In genomic region chr2:219475697-219476604, GRCh38 we compare ENCODE assay signal across 8 cellular contexts. TPM values are rescaled to one million over a fixed set of nuclear protein-coding genes. Genes with fewer than 3 reads are reported as not detected.
DNase-seq lines count a peak whose midpoint lies in the region; ATAC-seq and TF ChIP-seq lines count a peak whose summit lies in the region.

No MANE protein-coding gene starts in this region.

- DNase-seq in SJCRH30 (peak; percentile 64 to 76), right atrium auricular region (ENCODE audit: low spot score) (peak; percentile 72), renal cortical epithelial cell (ENCODE audit: low read depth) (peak; percentile 27)
- peak; percentile 77 for DNase-seq in activated naive CD8-positive, alpha-beta T cell treated with anti-CD3 and anti-CD28 coated beads, Interleukin-2, amount 10 ng/mL, durations not matched to agents 7 days and 5 days

- H3K27ac ChIP-seq in SJCRH30 (no peak overlapping the region), right atrium auricular region (peak overlapping the region; percentile 70 to 75)

- peak; percentile 74 for ATAC-seq in HG03280 (IDR thresholded peaks at IDR 0.05; ENCODE audit: unreplicated experiment)
- ATAC-seq in activated naive CD8-positive, alpha-beta T cell treated with anti-CD3 and anti-CD28 coated beads, Interleukin-2, amount 10 ng/mL, durations not matched to agents 7 days and 5 days (ENCODE audit: low read depth) = peak; percentile 67
- no peak for ATAC-seq in GM18867 (IDR thresholded peaks at IDR 0.05; ENCODE audit: unreplicated experiment)
- ATAC-seq in HG03095 (IDR thresholded peaks at IDR 0.05; ENCODE audit: unreplicated experiment) = no peak

- H3K36me3 Mint-ChIP-seq in activated naive CD8-positive, alpha-beta T cell treated with anti-CD3 and anti-CD28 coated beads, Interleukin-2, amount 10 ng/mL, durations not matched to agents 7 days and 5 days = no peaks in the 10 kb centered on the region

- H3K9me3 Mint-ChIP-seq in activated naive CD8-positive, alpha-beta T cell treated with anti-CD3 and anti-CD28 coated beads, Interleukin-2, amount 10 ng/mL, durations not matched to agents 7 days and 5 days = no peaks in the 10 kb centered on the region

- no peaks in the 10 kb centered on the region for H3K9me3 ChIP-seq in ES-I3 (ENCODE audit: control insufficient read depth, insufficient read depth, low read length)
- no peaks in the 10 kb centered on the region for H3K9me3 ChIP-seq in SJCRH30 (replicated peaks)
- H3K9me3 ChIP-seq in right atrium auricular region = no peaks in the 10 kb centered on the region

- peak overlapping the region; percentile 60 for H3K9ac ChIP-seq in ES-I3 (ENCODE audit: low read depth, low read length)

- H3K4me1 ChIP-seq in ES-I3 (ENCODE audit: insufficient read depth, low read length) (peaks cover 13% of the 10 kb centered on the region), SJCRH30 (no peaks in the 10 kb centered on the region), right atrium auricular region (peaks cover 0 to 48% of the 10 kb centered on the region in 2 donors)

- no peaks in the 10 kb centered on the region for H3K36me3 ChIP-seq in ES-I3 (ENCODE audit: insufficient read depth, low read length)
- H3K36me3 ChIP-seq in SJCRH30 = no peaks in the 10 kb centered on the region
- peaks cover 57% of the 10 kb centered on the region for H3K36me3 ChIP-seq in right atrium auricular region

- peak; percentile 89 to 94 for TF ChIP-seq CTCF in right atrium auricular region (IDR thresholded peaks at IDR 0.05)

- no peak overlapping the region for H3K27ac Mint-ChIP-seq in activated naive CD8-positive, alpha-beta T cell treated with anti-CD3 and anti-CD28 coated beads, Interleukin-2, amount 10 ng/mL, durations not matched to agents 7 days and 5 days

- no peaks in the 10 kb centered on the region for H3K27me3 ChIP-seq in SJCRH30
- H3K27me3 ChIP-seq in right atrium auricular region = no peaks in the 10 kb centered on the region

- H3K4me3 ChIP-seq in SJCRH30 (no peak overlapping the region), right atrium auricular region (no peak overlapping the region)

- H3K4me1 Mint-ChIP-seq in activated naive CD8-positive, alpha-beta T cell treated with anti-CD3 and anti-CD28 coated beads, Interleukin-2, amount 10 ng/mL, durations not matched to agents 7 days and 5 days = peaks cover 2% of the 10 kb centered on the region

- H3K27me3 Mint-ChIP-seq in activated naive CD8-positive, alpha-beta T cell treated with anti-CD3 and anti-CD28 coated beads, Interleukin-2, amount 10 ng/mL, durations not matched to agents 7 days and 5 days = no peaks in the 10 kb centered on the region

- H3K4me3 Mint-ChIP-seq in activated naive CD8-positive, alpha-beta T cell treated with anti-CD3 and anti-CD28 coated beads, Interleukin-2, amount 10 ng/mL, durations not matched to agents 7 days and 5 days = no peak overlapping the region

- POLR2A ChIA-PET in activated naive CD8-positive, alpha-beta T cell treated with anti-CD3 and anti-CD28 coated beads, Interleukin-2, amount 10 ng/mL, durations not matched to agents 7 days and 5 days (lab: Charles Lee) = no interaction called here

RNA-seq across cellular contexts. Expression of gene GMPPA, which starts 22.7 kb away (rescaled TPM):
- 21.9 and 22.1 TPM in 2 replicates for total RNA-seq in SJCRH30 (2014; rRNA removed; shearing (Covaris generic))
- 10 to 100 TPM; 31.3 to 32.6 TPM for total RNA-seq in activated naive CD8-positive, alpha-beta T cell treated with anti-CD3 and anti-CD28 coated beads, Interleukin-2, amount 10 ng/mL, durations not matched to agents 7 days and 5 days
- total RNA-seq in right atrium auricular region = 10 to 100 TPM; 21.6 to 23.3 TPM
- total RNA-seq in renal cortical epithelial cell = 32.0 and 43.2 TPM in 2 replicates

RNA-seq across cellular contexts. Expression of gene ASIC4, which starts 38.3 kb away (rescaled TPM):
- total RNA-seq in SJCRH30 (2014; rRNA removed; shearing (Covaris generic)) = 0.46 and 0.67 TPM in 2 replicates
- under 1 TPM; 0.08 to 0.09 TPM for total RNA-seq in activated naive CD8-positive, alpha-beta T cell treated with anti-CD3 and anti-CD28 coated beads, Interleukin-2, amount 10 ng/mL, durations not matched to agents 7 days and 5 days
- not detected for total RNA-seq in right atrium auricular region
- not detected in 2 replicates for total RNA-seq in renal cortical epithelial cell

RNA-seq across cellular contexts. Expression of gene SPEG, which starts 41.3 kb away (rescaled TPM):
- total RNA-seq in SJCRH30 (2014; rRNA removed; shearing (Covaris generic)) = 21.3 and 26.2 TPM in 2 replicates
- 10 to 100 TPM; 18.1 to 23.6 TPM for total RNA-seq in activated naive CD8-positive, alpha-beta T cell treated with anti-CD3 and anti-CD28 coated beads, Interleukin-2, amount 10 ng/mL, durations not matched to agents 7 days and 5 days
- total RNA-seq in right atrium auricular region (10 to 100 TPM; 82.2 to 90.8 TPM), renal cortical epithelial cell (2.3 and 10.8 TPM in 2 replicates)

RNA-seq across cellular contexts. Expression of gene DES, which starts 57.8 kb away (rescaled TPM):
- 331 and 376 TPM in 2 replicates for total RNA-seq in SJCRH30 (2014; rRNA removed; shearing (Covaris generic))
- total RNA-seq in activated naive CD8-positive, alpha-beta T cell treated with anti-CD3 and anti-CD28 coated beads, Interleukin-2, amount 10 ng/mL, durations not matched to agents 7 days and 5 days = not detected
- total RNA-seq in right atrium auricular region (over 10,000 TPM; 12,280 to 13,654 TPM), renal cortical epithelial cell (0.30 and 0.69 TPM in 2 replicates)

Comparison
In these comparisons a context has a peak if more than half of its experiments do, and no peak if none do; other contexts are left out.
1. ATAC-seq: peak in HG03280 (single experiment) and activated naive CD8-positive, alpha-beta T cell treated with anti-CD3 and anti-CD28 coated beads, Interleukin-2, amount 10 ng/mL, durations not matched to agents 7 days and 5 days (single experiment); none in GM18867 (single experiment) and HG03095 (single experiment).
2. DNase-seq: peak in every context shown above with its lines; median percentile 77 in activated naive CD8-positive, alpha-beta T cell treated with anti-CD3 and anti-CD28 coated beads, Interleukin-2, amount 10 ng/mL, durations not matched to agents 7 days and 5 days; 72 in right atrium auricular region; 70 in SJCRH30; 27 in renal cortical epithelial cell.